1 cellular context compared by ENCODE assay signal in genomic region chr16:88634141-88634993, GRCh38.
TF ChIP-seq lines count a peak whose summit lies in the region.

No MANE protein-coding gene starts in this region.

TF ChIP-seq in SK-N-SH, 30 proteins besides CTCF, POLR2A, EP300 and RAD21 (continued from another document):
- TF ChIP-seq IRF3 (IDR thresholded peaks at IDR 0.05; ENCODE audit: low read depth, low read length): no peak
- TF ChIP-seq, protein P1, sequence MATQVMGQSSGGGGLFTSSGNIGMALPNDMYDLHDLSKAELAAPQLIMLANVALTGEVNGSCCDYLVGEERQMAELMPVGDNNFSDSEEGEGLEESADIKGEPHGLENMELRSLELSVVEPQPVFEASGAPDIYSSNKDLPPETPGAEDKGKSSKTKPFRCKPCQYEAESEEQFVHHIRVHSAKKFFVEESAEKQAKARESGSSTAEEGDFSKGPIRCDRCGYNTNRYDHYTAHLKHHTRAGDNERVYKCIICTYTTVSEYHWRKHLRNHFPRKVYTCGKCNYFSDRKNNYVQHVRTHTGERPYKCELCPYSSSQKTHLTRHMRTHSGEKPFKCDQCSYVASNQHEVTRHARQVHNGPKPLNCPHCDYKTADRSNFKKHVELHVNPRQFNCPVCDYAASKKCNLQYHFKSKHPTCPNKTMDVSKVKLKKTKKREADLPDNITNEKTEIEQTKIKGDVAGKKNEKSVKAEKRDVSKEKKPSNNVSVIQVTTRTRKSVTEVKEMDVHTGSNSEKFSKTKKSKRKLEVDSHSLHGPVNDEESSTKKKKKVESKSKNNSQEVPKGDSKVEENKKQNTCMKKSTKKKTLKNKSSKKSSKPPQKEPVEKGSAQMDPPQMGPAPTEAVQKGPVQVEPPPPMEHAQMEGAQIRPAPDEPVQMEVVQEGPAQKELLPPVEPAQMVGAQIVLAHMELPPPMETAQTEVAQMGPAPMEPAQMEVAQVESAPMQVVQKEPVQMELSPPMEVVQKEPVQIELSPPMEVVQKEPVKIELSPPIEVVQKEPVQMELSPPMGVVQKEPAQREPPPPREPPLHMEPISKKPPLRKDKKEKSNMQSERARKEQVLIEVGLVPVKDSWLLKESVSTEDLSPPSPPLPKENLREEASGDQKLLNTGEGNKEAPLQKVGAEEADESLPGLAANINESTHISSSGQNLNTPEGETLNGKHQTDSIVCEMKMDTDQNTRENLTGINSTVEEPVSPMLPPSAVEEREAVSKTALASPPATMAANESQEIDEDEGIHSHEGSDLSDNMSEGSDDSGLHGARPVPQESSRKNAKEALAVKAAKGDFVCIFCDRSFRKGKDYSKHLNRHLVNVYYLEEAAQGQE (IDR thresholded peaks at IDR 0.05; ENCODE audit: low read depth, low read length): no peak
- TF ChIP-seq MXI1 (IDR thresholded peaks at IDR 0.05; ENCODE audit: low read depth, low read length): no peak
